ENCODE assay signal across 8 cellular contexts in the genomic region with DNA sequence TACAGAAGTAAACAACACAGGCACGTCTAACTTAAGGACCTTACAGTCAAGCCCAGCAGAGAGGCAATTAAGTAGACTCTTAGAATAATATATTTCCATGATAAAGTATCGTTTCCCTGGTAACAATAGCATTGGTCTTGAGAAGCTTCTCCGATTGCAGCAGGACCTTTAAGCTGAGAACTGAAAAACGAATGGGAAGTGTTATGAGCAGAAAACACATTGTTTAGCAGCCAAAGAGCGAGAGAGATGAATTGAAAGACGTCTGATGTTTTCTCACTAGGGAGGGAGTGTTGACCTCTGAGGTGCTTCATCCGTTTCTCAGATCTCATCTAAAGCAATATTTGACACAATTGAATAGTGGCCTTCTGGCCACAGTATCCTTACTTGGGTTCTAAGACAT. TPM values are rescaled to one million over a fixed set of nuclear protein-coding genes. Genes with fewer than 3 reads are reported as not detected.
DNase-seq lines count a peak whose midpoint lies in the region; ATAC-seq, FAIRE-seq and TF ChIP-seq lines count a peak whose summit lies in the region.

No MANE protein-coding gene starts in this region.

- no peak overlapping the region for H3K27ac ChIP-seq in H9 (ENCODE audit: insufficient read length, low read depth, low read length)

- no peak overlapping the region for H3T11ph ChIP-seq in H9 (ENCODE audit: low read length)

- peaks cover 38% of the 10 kb centered on the region; the same call in 1 of the 2 replicates for H3K79me2 ChIP-seq in H9 (ENCODE audit: insufficient read depth, low read length)

- H2BK12ac ChIP-seq in H9 (ENCODE audit: insufficient read length, low read depth, low read length): no peak overlapping the region

- no peak overlapping the region for H3K56ac ChIP-seq in H9 (ENCODE audit: insufficient read length, low read depth, low read length)

- no peaks in the 10 kb centered on the region for H3K27me3 ChIP-seq in H9 (ENCODE audit: insufficient read depth, low read length)

- H3K36me3 Mint-ChIP-seq in H9 (ENCODE audit: insufficient read depth in 1 of 3, low read depth in 3 of 3): peaks cover 23 to 42% (median 32%) of the 10 kb centered on the region in 3 experiments; a peak in 6 of 7 replicates
- H3K36me3 Mint-ChIP-seq in T-cell: peaks cover 7% of the 10 kb centered on the region

- WGBS in H9 (ENCODE audit: extremely low coverage, insufficient read length, low lambda C conversion rate): no CpG with 5 or more reads among the region's 7 CpGs

- DNase-seq in H9 (no peak), T-cell (no peak), fibroblast of the aortic adventitia (ENCODE audit: low read depth) (no peak), skeletal muscle cell (ENCODE audit: low read depth) (no peak), HCEC 1CT (no peak), GM19239 (ENCODE audit: insufficient read length, low spot score) (no peak)

- H3K4me1 ChIP-seq in H9 (ENCODE audit: insufficient read depth, low read length): no peaks in the 10 kb centered on the region

- H4K8ac ChIP-seq in H9 (replicated peaks; ENCODE audit: insufficient read length, low read depth, low read length): no peak overlapping the region

- H3K4ac ChIP-seq in H9 (ENCODE audit: low read depth, low read length): no peak overlapping the region

- ATAC-seq in T-cell (replicated peaks in 1 of 4) (no peak), HG03521 (IDR thresholded peaks at IDR 0.05; ENCODE audit: unreplicated experiment) (no peak), HG03442 (IDR thresholded peaks at IDR 0.05; ENCODE audit: unreplicated experiment) (no peak)

- H4K91ac ChIP-seq in H9 (ENCODE audit: insufficient read length, low read depth, low read length): no peak overlapping the region

- H3K9me3 Mint-ChIP-seq in H9 (no peaks in the 10 kb centered on the region; a peak in 1 of 5 replicates), T-cell (no peaks in the 10 kb centered on the region)

- CTCF ChIA-PET in T-cell (lab: Charles Lee): interaction anchor here (0.6 to 3.3 kb wide), 10 partner anchors 10 to 1517 kb away, joined by 3 to 46 read pairs (median 6); partner anchors contain the start of gene TOMM6 (in 1 of the 2)

- H4K5ac ChIP-seq in H9 (ENCODE audit: insufficient read length, low read depth, low read length): no peak overlapping the region

- no peaks in the 10 kb centered on the region for H4K20me1 ChIP-seq in H9 (ENCODE audit: control insufficient read depth, insufficient read depth, insufficient read length)

- H3K9me3 ChIP-seq in H9 (ENCODE audit: control insufficient read depth, low read depth, low read length): no peaks in the 10 kb centered on the region

- peak overlapping the region; percentile 59; the same call in 1 of the 2 replicates for H3K14ac ChIP-seq in H9 (ENCODE audit: insufficient read depth, low read length)

- H3K4me3 Mint-ChIP-seq in H9 (peak overlapping the region; percentile 97 to 100), T-cell (peak overlapping the region; percentile 89 to 99 (median 99))

- H3K27ac Mint-ChIP-seq in H9: peak overlapping the region; percentile 100; a peak in 6 of 7 replicates
- peak overlapping the region; percentile 98 to 99 for H3K27ac Mint-ChIP-seq in T-cell

- no peak for FAIRE-seq in GM19239 (lab: Jason Lieb, UNC)

- POLR2A ChIA-PET in T-cell (lab: Charles Lee): no interaction called here

- H3K23ac ChIP-seq in H9 (ENCODE audit: insufficient read length, low read depth, low read length): no peak overlapping the region

- H3K4me1 Mint-ChIP-seq in H9: peaks cover 21 to 31% of the 10 kb centered on the region in 2 experiments
- peaks cover 54 to 61% (median 60%) of the 10 kb centered on the region in 3 donors for H3K4me1 Mint-ChIP-seq in T-cell

- TF ChIP-seq CTCF in H9 (conservative IDR thresholded peaks at IDR 0.05): no peak
- TF ChIP-seq CTCF in fibroblast of the aortic adventitia (IDR thresholded peaks at IDR 0.05; ENCODE audit: insufficient read depth, low read length): no peak

- H3K23me2 ChIP-seq in H9 (ENCODE audit: insufficient read length, low read depth, low read length, poor library complexity, severe bottlenecking): peaks cover 11% of the 10 kb centered on the region

- H3K4me3 ChIP-seq in fibroblast of the aortic adventitia (ENCODE audit: low read depth, low read length) (peak overlapping the region; percentile 100), skeletal muscle cell (ENCODE audit: low read depth, low read length) (peak overlapping the region; percentile 95)

- peak overlapping the region; percentile 97 for H3K9ac ChIP-seq in H9 (ENCODE audit: extremely low read depth, insufficient read length, low read length)

- H3K79me1 ChIP-seq in H9 (ENCODE audit: insufficient read depth, low read depth, low read length, poor library complexity, severe bottlenecking): peaks cover 10% of the 10 kb centered on the region

- H3K27me3 Mint-ChIP-seq in H9 (ENCODE audit: low read depth): no peaks in the 10 kb centered on the region
- H3K27me3 Mint-ChIP-seq in T-cell: peaks cover 0 to 2% of the 10 kb centered on the region in 2 donors

- peak overlapping the region; percentile 90 for H3K4me2 ChIP-seq in H9 (ENCODE audit: insufficient read depth, insufficient read length, low read length)

- no peak overlapping the region for H2AK5ac ChIP-seq in H9 (ENCODE audit: insufficient read length, low read length)

- no peak overlapping the region for H2BK120ac ChIP-seq in H9 (ENCODE audit: low read depth, low read length, poor library complexity, severe bottlenecking)

- H2BK15ac ChIP-seq in H9 (ENCODE audit: low read depth, low read length): no peak overlapping the region

- no peak overlapping the region for H2BK20ac ChIP-seq in H9 (ENCODE audit: low read depth, low read length, poor library complexity, severe bottlenecking)

- no peak overlapping the region for H2BK5ac ChIP-seq in H9 (ENCODE audit: insufficient read length, low read length)

- H3K18ac ChIP-seq in H9 (ENCODE audit: insufficient read length, low read depth, low read length): no peak overlapping the region

- H2AFZ ChIP-seq in H9 (ENCODE audit: low read length): no peak overlapping the region

RNA-seq across cellular contexts. Expression of gene BYSL, which starts 0.9 kb away (rescaled TPM):
- 71.1 and 74.2 TPM in 2 replicates for total RNA-seq in H9 (2021)
- 10 to 100 TPM in 3 of 5 donors, 1 to 10 TPM in 2; 3.5 to 20.5 (median 15.0) TPM for total RNA-seq in T-cell
- 4.2 and 14.2 TPM in 2 replicates for total RNA-seq in fibroblast of the aortic adventitia (ENCODE audit: low replicate concordance)

RNA-seq across cellular contexts. Expression of gene MED20, which starts 1.2 kb away (rescaled TPM):
- total RNA-seq in H9 (2021) (28.9 and 29.9 TPM in 2 replicates), T-cell (10 to 100 TPM in 3 of 5 donors, 1 to 10 TPM in 2; 5.4 to 12.1 (median 11.1) TPM), fibroblast of the aortic adventitia (ENCODE audit: low replicate concordance) (29.9 and 36.6 TPM in 2 replicates)

RNA-seq across cellular contexts. Expression of gene CCND3, which starts 19.5 kb away (rescaled TPM):
- total RNA-seq in H9 (2021) (24.2 and 25.3 TPM in 2 replicates), T-cell (100 to 1,000 TPM; 265 to 532 (median 284) TPM), fibroblast of the aortic adventitia (ENCODE audit: low replicate concordance) (25.8 and 28.1 TPM in 2 replicates)

RNA-seq across cellular contexts. Expression of gene USP49, which starts 27.0 kb away (rescaled TPM):
- total RNA-seq in H9 (2021): 18.7 and 19.0 TPM in 2 replicates
- total RNA-seq in T-cell: 1 to 10 TPM; 2.5 to 5.2 (median 3.3) TPM
- 2.7 and 11.2 TPM in 2 replicates for total RNA-seq in fibroblast of the aortic adventitia (ENCODE audit: low replicate concordance)
